Comparison of ENCODE assay signal across 2 cellular contexts in the genomic region with DNA sequence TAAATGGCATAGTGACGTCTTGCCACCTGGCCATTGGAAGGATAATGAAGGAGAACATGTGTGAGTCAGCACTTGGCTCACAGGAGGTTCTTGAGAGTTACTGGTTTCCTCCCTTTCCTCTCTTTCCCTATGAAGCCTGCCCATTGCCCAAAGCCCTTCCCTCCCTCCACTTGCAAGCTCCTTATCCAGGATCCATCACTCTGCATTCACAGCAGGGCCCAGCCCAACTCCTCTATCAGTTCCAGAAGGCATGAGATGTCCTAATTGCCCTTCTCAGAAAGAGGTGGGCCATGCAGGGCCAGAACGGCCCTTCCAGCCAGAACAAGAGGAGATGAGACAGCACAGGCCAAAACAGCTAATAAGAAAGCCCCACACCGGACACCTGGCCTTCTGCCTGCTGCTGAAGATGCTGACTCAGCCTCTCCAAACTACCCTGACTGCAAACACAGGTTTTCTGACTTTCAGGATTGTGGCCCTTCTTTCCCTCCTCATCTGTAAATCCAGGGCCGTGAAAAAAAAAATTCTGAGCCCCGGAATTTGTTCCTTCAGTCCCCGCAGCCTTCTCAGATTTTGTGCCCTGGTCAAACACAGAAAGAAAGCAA.
TF ChIP-seq lines count a peak whose summit lies in the region.

No MANE protein-coding gene starts in this region.

TF ChIP-seq in A549, 52 proteins besides CTCF, POLR2A, EP300 and RAD21:
- TF ChIP-seq, protein P1, sequence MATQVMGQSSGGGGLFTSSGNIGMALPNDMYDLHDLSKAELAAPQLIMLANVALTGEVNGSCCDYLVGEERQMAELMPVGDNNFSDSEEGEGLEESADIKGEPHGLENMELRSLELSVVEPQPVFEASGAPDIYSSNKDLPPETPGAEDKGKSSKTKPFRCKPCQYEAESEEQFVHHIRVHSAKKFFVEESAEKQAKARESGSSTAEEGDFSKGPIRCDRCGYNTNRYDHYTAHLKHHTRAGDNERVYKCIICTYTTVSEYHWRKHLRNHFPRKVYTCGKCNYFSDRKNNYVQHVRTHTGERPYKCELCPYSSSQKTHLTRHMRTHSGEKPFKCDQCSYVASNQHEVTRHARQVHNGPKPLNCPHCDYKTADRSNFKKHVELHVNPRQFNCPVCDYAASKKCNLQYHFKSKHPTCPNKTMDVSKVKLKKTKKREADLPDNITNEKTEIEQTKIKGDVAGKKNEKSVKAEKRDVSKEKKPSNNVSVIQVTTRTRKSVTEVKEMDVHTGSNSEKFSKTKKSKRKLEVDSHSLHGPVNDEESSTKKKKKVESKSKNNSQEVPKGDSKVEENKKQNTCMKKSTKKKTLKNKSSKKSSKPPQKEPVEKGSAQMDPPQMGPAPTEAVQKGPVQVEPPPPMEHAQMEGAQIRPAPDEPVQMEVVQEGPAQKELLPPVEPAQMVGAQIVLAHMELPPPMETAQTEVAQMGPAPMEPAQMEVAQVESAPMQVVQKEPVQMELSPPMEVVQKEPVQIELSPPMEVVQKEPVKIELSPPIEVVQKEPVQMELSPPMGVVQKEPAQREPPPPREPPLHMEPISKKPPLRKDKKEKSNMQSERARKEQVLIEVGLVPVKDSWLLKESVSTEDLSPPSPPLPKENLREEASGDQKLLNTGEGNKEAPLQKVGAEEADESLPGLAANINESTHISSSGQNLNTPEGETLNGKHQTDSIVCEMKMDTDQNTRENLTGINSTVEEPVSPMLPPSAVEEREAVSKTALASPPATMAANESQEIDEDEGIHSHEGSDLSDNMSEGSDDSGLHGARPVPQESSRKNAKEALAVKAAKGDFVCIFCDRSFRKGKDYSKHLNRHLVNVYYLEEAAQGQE (IDR thresholded peaks at IDR 0.05), result no peak
- TF ChIP-seq CEBPB (IDR thresholded peaks at IDR 0.05) (no peak), MAFK (IDR thresholded peaks at IDR 0.05; ENCODE audit: partially characterized antibody) (peak; percentile 82), HDAC2 (IDR thresholded peaks at IDR 0.05) (no peak), JUN (IDR thresholded peaks at IDR 0.05) (no peak), BHLHE40 (IDR thresholded peaks at IDR 0.05; ENCODE audit: low read depth, low read length) (no peak), CBX8 (IDR thresholded peaks at IDR 0.05) (no peak)

TF ChIP-seq in H1, 55 proteins besides CTCF, POLR2A, EP300 and RAD21:
- TF ChIP-seq MAFK (IDR thresholded peaks at IDR 0.05; ENCODE audit: low read depth, low read length) (0 out of 2 replicates have a peak, but pooled peaks have one; percentile 30), TAF7 (optimal IDR thresholded peaks at IDR 0.05; ENCODE audit: borderline replicate concordance, low read depth, low read length) (no peak)
